In genomic region chr5:126220725-126221124, GRCh38 we compare ENCODE assay signal across 24 cellular contexts.
"Had no signal": no experiment of that assay in that cellular context is flagged by ENCODE, and none has a peak within 500 bp of the region (broad histone marks: within the 10 kb centered on the region; RNA-seq: fewer than 3 reads in every experiment).

No MANE protein-coding gene starts in this region.

- H3K4me1 Mint-ChIP-seq: IgD-negative memory B cell had no signal

- ATAC-seq: K562, SK-N-SH treated with all-trans-retinoic acid at 6 μM for 48 hours had no signal

- H3K4me3 ChIP-seq: K562, SJCRH30 had no signal

- H3K36me3 Mint-ChIP-seq: IgD-negative memory B cell had no signal

- H3K4me1 ChIP-seq: SJCRH30 had no signal

- H3K27ac Mint-ChIP-seq: IgD-negative memory B cell had no signal

- FAIRE-seq: HTR-8/SVneo, K562, RCC 7860 had no signal

- H3K9me3 ChIP-seq: SJCRH30 had no signal

- H3K9ac ChIP-seq: KMS-11 had no signal

- DNase-seq: Kasumi-1, MM.1S, NCI-H1092 treated with DMSO at 0.1 percent for 48 hours, NCI-H1436, NCI-H187, NCI-H2029, NCI-H2081 treated with DMSO at 0.1 percent for 48 hours, NCI-H2171, NCI-H226, NCI-H446, NCI-H510A, NCI-H524 treated with DMSO at 0.1 percent for 48 hours, NCI-H69, NCI-H774, RPMI8226, SHP77 treated with DMSO at 0.1 percent for 48 hours, SJCRH30 had no signal

- H3K27me3 Mint-ChIP-seq: IgD-negative memory B cell had no signal

- H3K36me3 ChIP-seq: SJCRH30 had no signal

- H3K27ac ChIP-seq: HL-60, KMS-11, SJCRH30 had no signal
